12 cellular contexts compared by ENCODE assay signal in the genomic region with DNA sequence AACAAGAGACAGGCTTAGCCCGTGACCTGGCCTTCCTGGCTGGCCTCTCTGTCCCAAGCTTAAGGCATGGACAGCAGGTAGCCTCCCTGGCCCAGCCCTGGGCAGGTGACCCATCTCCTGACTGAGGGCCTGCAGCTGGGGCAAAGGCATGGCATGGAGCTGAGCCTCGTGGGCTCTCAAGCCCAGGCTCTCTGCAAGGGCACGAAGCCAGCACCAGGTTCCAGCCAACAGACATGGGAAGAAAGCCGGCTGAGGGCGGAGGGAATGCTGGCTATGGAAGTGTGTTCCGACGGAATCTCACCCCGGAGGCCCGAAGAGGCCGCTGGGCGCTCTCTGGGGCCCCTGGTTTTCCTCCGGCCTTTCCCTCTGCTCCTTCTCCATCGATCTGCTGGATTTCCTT.
"Had no signal": no experiment of that assay in that cellular context is flagged by ENCODE, and none has a peak within 500 bp of the region (broad histone marks: within the 10 kb centered on the region; RNA-seq: fewer than 3 reads in every experiment).

No MANE protein-coding gene starts in this region.

- DNase-seq: activated CD4-positive, alpha-beta T cell treated with anti-CD3 and anti-CD28 coated beads, Interleukin-2, amount 50 U/mL, for 1 hour; activated naive CD4-positive, alpha-beta T cell treated with anti-CD3 and anti-CD28 coated beads for 36 hours; activated T-cell treated with anti-CD3 and anti-CD28 coated beads for 4 hours; effector memory CD8-positive, alpha-beta T cell; mammary epithelial cell; mucosa of descending colon; naive thymus-derived CD4-positive, alpha-beta T cell; pancreas; thyroid gland had no signal

- H3K4me3 ChIP-seq: coronary artery, mucosa of descending colon, pancreas, thyroid gland had no signal

- H3K27ac ChIP-seq: coronary artery, epithelial cell of prostate, pancreas, thyroid gland had no signal

- H3K36me3 Mint-ChIP-seq: stimulated activated effector memory CD8-positive, alpha-beta T cell treated with anti-CD3 and anti-CD28 coated beads, Interleukin-12 subunit alpha, Interleukin-12 subunit beta, amount 100 ng/mL, for 72 hours had no signal

- H3K9me3 ChIP-seq: mucosa of descending colon, pancreas, thyroid gland had no signal

- H3K9me3 Mint-ChIP-seq: activated naive CD4-positive, alpha-beta T cell treated with anti-CD3 and anti-CD28 coated beads for 36 hours; effector memory CD8-positive, alpha-beta T cell; naive thymus-derived CD4-positive, alpha-beta T cell; stimulated activated effector memory CD8-positive, alpha-beta T cell treated with anti-CD3 and anti-CD28 coated beads, Interleukin-12 subunit alpha, Interleukin-12 subunit beta, amount 100 ng/mL, for 72 hours had no signal

- H3K4me3 Mint-ChIP-seq: activated naive CD4-positive, alpha-beta T cell treated with anti-CD3 and anti-CD28 coated beads for 36 hours; effector memory CD8-positive, alpha-beta T cell; naive thymus-derived CD4-positive, alpha-beta T cell; stimulated activated effector memory CD8-positive, alpha-beta T cell treated with anti-CD3 and anti-CD28 coated beads, Interleukin-12 subunit alpha, Interleukin-12 subunit beta, amount 100 ng/mL, for 72 hours had no signal

- H3K27me3 Mint-ChIP-seq: effector memory CD8-positive, alpha-beta T cell; naive thymus-derived CD4-positive, alpha-beta T cell had no signal

- H3K27me3 ChIP-seq: pancreas, thyroid gland had no signal

- H3K4me1 ChIP-seq: pancreas had no signal

- H3K27ac Mint-ChIP-seq: activated naive CD4-positive, alpha-beta T cell treated with anti-CD3 and anti-CD28 coated beads for 36 hours had no signal

- ATAC-seq: effector memory CD8-positive, alpha-beta T cell; mucosa of descending colon; naive thymus-derived CD4-positive, alpha-beta T cell; pancreas; stimulated activated effector memory CD8-positive, alpha-beta T cell treated with anti-CD3 and anti-CD28 coated beads, Interleukin-12 subunit alpha, Interleukin-12 subunit beta, amount 100 ng/mL, for 72 hours had no signal
